1 cellular context compared by ENCODE assay signal in genomic region chr11:60835472-60835871, GRCh38.
A peak's percentile ranks its signal among the peaks of the same experiment; 100 is the strongest.
TF ChIP-seq lines count a peak whose summit lies in the region.

No MANE protein-coding gene starts in this region.

TF ChIP-seq in endothelial cell of umbilical vein, 7 proteins besides CTCF, POLR2A, EP300 and RAD21:
- TF ChIP-seq FOS (IDR thresholded peaks at IDR 0.05; ENCODE audit: borderline replicate concordance, insufficient read depth, low read length) (peak; percentile 87), JUN (IDR thresholded peaks at IDR 0.05; ENCODE audit: borderline replicate concordance, insufficient read depth, insufficient read length, low read depth) (peak; percentile 92), EZH2 (IDR thresholded peaks at IDR 0.05; ENCODE audit: borderline replicate concordance, low read depth, low read length, severe bottlenecking) (no peak), MAX (IDR thresholded peaks at IDR 0.05; ENCODE audit: insufficient read depth, insufficient read length) (no peak), MYC (IDR thresholded peaks at IDR 0.05; ENCODE audit: low read depth, low read length) (no peak), POLR2AphosphoS5 (IDR thresholded peaks at IDR 0.05; ENCODE audit: insufficient read depth, low read depth, low read length) (peak; percentile 74), GATA2 (IDR thresholded peaks at IDR 0.05; ENCODE audit: insufficient read depth, insufficient read length, low read depth, low read length) (peak; percentile 38)
